In the genomic region with DNA sequence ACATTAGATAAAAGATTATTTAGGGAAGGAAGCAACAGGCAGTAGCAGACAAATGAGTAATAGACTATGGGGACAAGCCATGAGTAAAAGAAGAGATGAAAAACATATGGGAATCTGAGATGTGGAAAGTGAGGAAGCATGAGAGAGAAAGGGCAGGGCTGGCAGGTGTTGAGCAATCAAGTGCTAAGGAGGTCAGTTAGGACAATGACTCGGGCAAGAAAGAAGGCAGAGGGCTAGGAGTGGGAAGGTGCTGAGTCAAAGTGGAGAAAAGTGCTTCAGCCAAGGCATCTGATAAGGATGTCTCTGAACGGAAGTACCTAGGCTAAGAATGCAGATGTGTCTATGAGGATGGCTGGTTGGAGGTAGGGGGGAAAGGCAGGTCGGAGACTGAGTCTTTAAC, we compare ENCODE assay signal across 2 cellular contexts.
TF ChIP-seq lines count a peak whose summit lies in the region.

No MANE protein-coding gene starts in this region.

TF ChIP-seq in IMR-90, 13 proteins besides CTCF, POLR2A, EP300 and RAD21:
- peak; percentile 89 for TF ChIP-seq CEBPB (IDR thresholded peaks at IDR 0.05; ENCODE audit: low read depth, low read length)
- TF ChIP-seq BHLHE40 (IDR thresholded peaks at IDR 0.05; ENCODE audit: low read depth, low read length) = no peak
- no peak for TF ChIP-seq MXI1 (IDR thresholded peaks at IDR 0.05; ENCODE audit: borderline replicate concordance, low read depth, low read length)
- TF ChIP-seq MAZ (IDR thresholded peaks at IDR 0.05; ENCODE audit: borderline replicate concordance, low read depth, low read length) = no peak
- TF ChIP-seq RFX5 (IDR thresholded peaks at IDR 0.05; ENCODE audit: low read depth, low read length) = no peak
- no peak for TF ChIP-seq CHD1 (IDR thresholded peaks at IDR 0.05; ENCODE audit: low read depth, low read length)
- TF ChIP-seq, protein P1, sequence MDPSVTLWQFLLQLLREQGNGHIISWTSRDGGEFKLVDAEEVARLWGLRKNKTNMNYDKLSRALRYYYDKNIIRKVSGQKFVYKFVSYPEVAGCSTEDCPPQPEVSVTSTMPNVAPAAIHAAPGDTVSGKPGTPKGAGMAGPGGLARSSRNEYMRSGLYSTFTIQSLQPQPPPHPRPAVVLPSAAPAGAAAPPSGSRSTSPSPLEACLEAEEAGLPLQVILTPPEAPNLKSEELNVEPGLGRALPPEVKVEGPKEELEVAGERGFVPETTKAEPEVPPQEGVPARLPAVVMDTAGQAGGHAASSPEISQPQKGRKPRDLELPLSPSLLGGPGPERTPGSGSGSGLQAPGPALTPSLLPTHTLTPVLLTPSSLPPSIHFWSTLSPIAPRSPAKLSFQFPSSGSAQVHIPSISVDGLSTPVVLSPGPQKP (IDR thresholded peaks at IDR 0.05; ENCODE audit: borderline replicate concordance, low read depth, low read length) = no peak
- no peak for TF ChIP-seq FOS (IDR thresholded peaks at IDR 0.05; ENCODE audit: low read depth, low read length)
- TF ChIP-seq SMC3 (IDR thresholded peaks at IDR 0.05; ENCODE audit: low read depth, low read length) = no peak
- TF ChIP-seq NFE2L2 (IDR thresholded peaks at IDR 0.05; ENCODE audit: low read depth, low read length) = 0 out of 2 replicates have a peak, but pooled peaks have one; percentile 14
- TF ChIP-seq RCOR1 (IDR thresholded peaks at IDR 0.05; ENCODE audit: insufficient replicate concordance, low read length) = no peak
- TF ChIP-seq MAFK (IDR thresholded peaks at IDR 0.05; ENCODE audit: low read depth, low read length) = no peak
- TF ChIP-seq, protein P2, sequence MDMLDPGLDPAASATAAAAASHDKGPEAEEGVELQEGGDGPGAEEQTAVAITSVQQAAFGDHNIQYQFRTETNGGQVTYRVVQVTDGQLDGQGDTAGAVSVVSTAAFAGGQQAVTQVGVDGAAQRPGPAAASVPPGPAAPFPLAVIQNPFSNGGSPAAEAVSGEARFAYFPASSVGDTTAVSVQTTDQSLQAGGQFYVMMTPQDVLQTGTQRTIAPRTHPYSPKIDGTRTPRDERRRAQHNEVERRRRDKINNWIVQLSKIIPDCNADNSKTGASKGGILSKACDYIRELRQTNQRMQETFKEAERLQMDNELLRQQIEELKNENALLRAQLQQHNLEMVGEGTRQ (IDR thresholded peaks at IDR 0.05; ENCODE audit: low read depth, low read length) = no peak

TF ChIP-seq in H1, 55 proteins besides CTCF, POLR2A, EP300 and RAD21:
- TF ChIP-seq KDM5A (IDR thresholded peaks at IDR 0.05; ENCODE audit: low read length) (no peak), NANOG (IDR thresholded peaks at IDR 0.05; ENCODE audit: insufficient read depth, low read depth, low read length, poor library complexity, severe bottlenecking) (no peak), BCL11A (IDR thresholded peaks at IDR 0.05; ENCODE audit: low read depth in 2 of 2, low read length in 2 of 2) (no peak), ASH2L (IDR thresholded peaks at IDR 0.05; ENCODE audit: low read length) (no peak), ZNF274 (IDR thresholded peaks at IDR 0.05; ENCODE audit: borderline replicate concordance, extremely low read depth, low read length) (no peak), CTBP2 (IDR thresholded peaks at IDR 0.05; ENCODE audit: borderline replicate concordance, insufficient read depth, insufficient read length, low read length) (no peak), CEBPB (IDR thresholded peaks at IDR 0.05; ENCODE audit: low read depth, low read length) (peak; percentile 35; the same call in 1 of the 2 replicates)
- TF ChIP-seq, protein P3, sequence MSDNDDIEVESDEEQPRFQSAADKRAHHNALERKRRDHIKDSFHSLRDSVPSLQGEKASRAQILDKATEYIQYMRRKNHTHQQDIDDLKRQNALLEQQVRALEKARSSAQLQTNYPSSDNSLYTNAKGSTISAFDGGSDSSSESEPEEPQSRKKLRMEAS (IDR thresholded peaks at IDR 0.05) = no peak
TF ChIP-seq in H1: peak in this region for 1.
